10 cellular contexts compared by ENCODE assay signal in genomic region chr5:43193952-43194321, GRCh38. TPM values are rescaled to one million over a fixed set of nuclear protein-coding genes. Genes with fewer than 3 reads are reported as not detected.
DNase-seq lines count a peak whose midpoint lies in the region; ATAC-seq and TF ChIP-seq lines count a peak whose summit lies in the region.
"Had no signal": no experiment of that assay in that cellular context is flagged by ENCODE, and none has a peak within 500 bp of the region (broad histone marks: within the 10 kb centered on the region; RNA-seq: fewer than 3 reads in every experiment).

No MANE protein-coding gene starts in this region.

- POLR2A ChIA-PET in BJ (lab: Charles Lee): no interaction called here

- H3K27me3 ChIP-seq in BJ (ENCODE audit: control insufficient read depth, insufficient read depth, low read length): no peaks in the 10 kb centered on the region

- no peak for TF ChIP-seq CTCF in BJ (IDR thresholded peaks at IDR 0.05; ENCODE audit: insufficient read depth, low read depth, low read length)
- TF ChIP-seq CTCF in coronary artery (IDR thresholded peaks at IDR 0.05): no peak
- no peak for TF ChIP-seq CTCF in neural crest cell (conservative IDR thresholded peaks at IDR 0.05)

- peaks cover 9% of the 10 kb centered on the region for H3K27me3 Mint-ChIP-seq in neural crest cell (ENCODE audit: low read depth)

- H3K9me3 Mint-ChIP-seq in neural crest cell: no peaks in the 10 kb centered on the region

- ATAC-seq in HG03159 (IDR thresholded peaks at IDR 0.05; ENCODE audit: unreplicated experiment) (peak; percentile 6), HG03045 (IDR thresholded peaks at IDR 0.05; ENCODE audit: unreplicated experiment) (no peak), GM18909 (IDR thresholded peaks at IDR 0.05; ENCODE audit: poor library complexity, unreplicated experiment) (no peak), GM18502 (IDR thresholded peaks at IDR 0.05; ENCODE audit: poor library complexity, unreplicated experiment) (no peak)

- H3K4me3 Mint-ChIP-seq in neural crest cell: peak overlapping the region; percentile 89

- H3K4me1 Mint-ChIP-seq in neural crest cell: peaks cover 30% of the 10 kb centered on the region

- H3K36me3 ChIP-seq in BJ (ENCODE audit: control insufficient read depth, insufficient read depth, low read length): no peaks in the 10 kb centered on the region

- H3K36me3 Mint-ChIP-seq in neural crest cell (ENCODE audit: low read depth): no peaks in the 10 kb centered on the region

- DNase-seq in BJ (ENCODE audit: low read depth) (no peak), coronary artery (ENCODE audit: low spot score) (no peak), neural crest cell (ENCODE audit: low read depth, low spot score) (no peak), glomerular visceral epithelial cell (ENCODE audit: extremely low spot score) (no peak)
- DNase-seq: NCI-H1436, psoas muscle had no signal

- peak overlapping the region; percentile 24 for H3K27ac Mint-ChIP-seq in neural crest cell (ENCODE audit: unreplicated experiment)

- peak overlapping the region in 1 of 2 donors; percentile 19 for H3K27ac ChIP-seq in coronary artery
- H3K27ac ChIP-seq: psoas muscle had no signal

- peak overlapping the region; percentile 43 for H3K4me3 ChIP-seq in BJ (ENCODE audit: low read depth, low read length)
- peak overlapping the region; percentile 70 for H3K4me3 ChIP-seq in coronary artery

- CTCF ChIA-PET in BJ (lab: Yijun Ruan, JAX): interaction anchor here (1.1 to 2.1 kb wide), 2 partner anchors 8 to 196 kb away, joined by 3 to 6 read pairs; no protein-coding TSS in a partner anchor

RNA-seq across cellular contexts. Expression of gene NIM1K, which starts 1.9 kb away (rescaled TPM):
- 1.1 and 1.3 TPM in 2 replicates for polyA plus RNA-seq in BJ (2011; rRNA removed)
- 0.67 and 0.81 TPM in 2 replicates for polyA minus RNA-seq in BJ (2011; rRNA and poly(A)+ RNA removed)
- total RNA-seq in neural crest cell: 0.23 and 0.30 TPM in 2 replicates
